ENCODE assay signal across 8 cellular contexts in genomic region chr11:119316017-119316728, GRCh38. TPM values are rescaled to one million over a fixed set of nuclear protein-coding genes. Genes with fewer than 3 reads are reported as not detected.
A peak's percentile ranks its signal among the peaks of the same experiment; 100 is the strongest.
DNase-seq lines count a peak whose midpoint lies in the region; ATAC-seq and TF ChIP-seq lines count a peak whose summit lies in the region.

No MANE protein-coding gene starts in this region.

- H3K9me3 ChIP-seq in esophagus muscularis mucosa = no peaks in the 10 kb centered on the region

- 6% methylated on average over 2 of the region's 46 CpGs for WGBS in esophagus muscularis mucosa

- H3K4me1 Mint-ChIP-seq in activated T-cell treated with anti-CD3 and anti-CD28 coated beads, Interleukin-2, amount 50 U/mL, for 72 hours (ENCODE audit: low read depth) = peaks cover 13% of the 10 kb centered on the region
- peaks cover 19% of the 10 kb centered on the region for H3K4me1 Mint-ChIP-seq in nephron

- no peaks in the 10 kb centered on the region for H3K9me3 Mint-ChIP-seq in activated T-cell treated with anti-CD3 and anti-CD28 coated beads, Interleukin-2, amount 50 U/mL, for 72 hours
- H3K9me3 Mint-ChIP-seq in nephron = no peaks in the 10 kb centered on the region

- H3K4me1 ChIP-seq in esophagus muscularis mucosa = peaks cover 56 to 98% (median 79%) of the 10 kb centered on the region in 4 donors

- TF ChIP-seq CTCF in esophagus muscularis mucosa (IDR thresholded peaks at IDR 0.05) (no peak), nephron (IDR thresholded peaks at IDR 0.05; ENCODE audit: unreplicated experiment in 3 of 3) (no peak), GM20000 (IDR thresholded peaks at IDR 0.05; ENCODE audit: extremely low read depth, missing control alignments) (no peak)

- peaks cover 18 to 40% (median 37%) of the 10 kb centered on the region in 4 donors for H3K36me3 ChIP-seq in esophagus muscularis mucosa

- H3K4me3 Mint-ChIP-seq in activated T-cell treated with anti-CD3 and anti-CD28 coated beads, Interleukin-2, amount 50 U/mL, for 72 hours = peak overlapping the region; percentile 79 to 84
- peak overlapping the region; percentile 76 to 79 (median 77) for H3K4me3 Mint-ChIP-seq in nephron

- in situ Hi-C loops in SK-MEL-5 (cut with HindIII; ENCODE audit: low pct_unique_long_range_greater_than_20kb, low sequenced_read_pairs) = no loop called here

- H3K27me3 ChIP-seq in esophagus muscularis mucosa = no peaks in the 10 kb centered on the region

- H3K27ac Mint-ChIP-seq in activated T-cell treated with anti-CD3 and anti-CD28 coated beads, Interleukin-2, amount 50 U/mL, for 72 hours = no peak overlapping the region
- no peak overlapping the region for H3K27ac Mint-ChIP-seq in nephron

- H3K27ac ChIP-seq in esophagus muscularis mucosa (replicated peaks in 1 of 4) = peak overlapping the region; percentile 98 to 99 (median 98)

- H3K4me3 ChIP-seq in esophagus muscularis mucosa = peak overlapping the region; percentile 79 to 88 (median 82)

- H3K36me3 Mint-ChIP-seq in activated T-cell treated with anti-CD3 and anti-CD28 coated beads, Interleukin-2, amount 50 U/mL, for 72 hours (ENCODE audit: insufficient read depth in 2 of 2) = peaks cover 0 to 2% of the 10 kb centered on the region in 2 donors
- no peaks in the 10 kb centered on the region for H3K36me3 Mint-ChIP-seq in nephron (ENCODE audit: low read depth)

- no peak for TF ChIP-seq EP300 in esophagus muscularis mucosa (IDR thresholded peaks at IDR 0.05)

- no peak for TF ChIP-seq POLR2A in esophagus muscularis mucosa (IDR thresholded peaks at IDR 0.05; ENCODE audit: low read depth)

- ATAC-seq in activated T-cell treated with anti-CD3 and anti-CD28 coated beads, Interleukin-2, amount 50 U/mL, for 72 hours (replicated peaks in 1 of 2) = no peak

- H3K27me3 Mint-ChIP-seq in activated T-cell treated with anti-CD3 and anti-CD28 coated beads, Interleukin-2, amount 50 U/mL, for 72 hours (ENCODE audit: low read depth) = peaks cover 8% of the 10 kb centered on the region
- H3K27me3 Mint-ChIP-seq in nephron (ENCODE audit: low read depth) = peaks cover 6% of the 10 kb centered on the region

- DNase-seq in activated T-cell treated with anti-CD3 and anti-CD28 coated beads, Interleukin-2, amount 50 U/mL, for 72 hours = peak in 1 of 2 donors; percentile 23
- DNase-seq in activated T-cell treated with anti-CD3 and anti-CD28 coated beads for 4 hours (no peak), SK-MEL-5 (ENCODE audit: low read depth, low spot score) (peak; percentile 52), esophagus muscularis mucosa (ENCODE audit: extremely low spot score) (no peak), GF-D8 (lab: John Stamatoyannopoulos, UW) (no peak), GM20000 (ENCODE audit: low spot score) (no peak)
- no peak for DNase-seq in stimulated activated CD4-positive, alpha-beta T cell treated with anti-CD3 and anti-CD28 coated beads, Interleukin-2, amount 100 ng/mL, for 24 hours

- intact Hi-C loops in esophagus muscularis mucosa (cut with DNase I) = no loop called here

RNA-seq across cellular contexts. Expression of gene MCAM, which starts 0.8 kb away (rescaled TPM):
- total RNA-seq in activated T-cell treated with anti-CD3 and anti-CD28 coated beads, Interleukin-2, amount 50 U/mL, for 72 hours = 1 to 10 TPM; 4.7 to 5.2 TPM
- total RNA-seq in SK-MEL-5 (2014; rRNA removed; shearing (Covaris generic)) = 335 and 356 TPM in 2 replicates
- 797 and 1,065 TPM in 2 replicates for polyA plus RNA-seq in SK-MEL-5 (2015; cell fraction: cytosol; rRNA removed)
- 130 and 174 TPM in 2 replicates for polyA plus RNA-seq in SK-MEL-5 (2015; cell fraction: nucleus; rRNA removed)
- total RNA-seq in esophagus muscularis mucosa = 1,000 to 10,000 TPM in 1 of 4 donors, 100 to 1,000 TPM in 3; 607 to 1,312 (median 805) TPM

RNA-seq across cellular contexts. Expression of gene RNF26, which starts 18.2 kb away (rescaled TPM):
- total RNA-seq in activated T-cell treated with anti-CD3 and anti-CD28 coated beads, Interleukin-2, amount 50 U/mL, for 72 hours = 10 to 100 TPM; 32.5 to 38.9 TPM
- total RNA-seq in SK-MEL-5 (2014; rRNA removed; shearing (Covaris generic)) = 3.2 and 3.5 TPM in 2 replicates
- 33.1 and 34.7 TPM in 2 replicates for polyA plus RNA-seq in SK-MEL-5 (2015; cell fraction: cytosol; rRNA removed)
- 7.7 and 11.7 TPM in 2 replicates for polyA plus RNA-seq in SK-MEL-5 (2015; cell fraction: nucleus; rRNA removed)
- 10 to 100 TPM; 14.2 to 33.2 (median 20.9) TPM for total RNA-seq in esophagus muscularis mucosa

RNA-seq across cellular contexts. Expression of gene C1QTNF5, which starts 24.5 kb away (rescaled TPM):
- not detected for total RNA-seq in activated T-cell treated with anti-CD3 and anti-CD28 coated beads, Interleukin-2, amount 50 U/mL, for 72 hours
- not detected in 2 replicates for total RNA-seq in SK-MEL-5 (2014; rRNA removed; shearing (Covaris generic))
- not detected in 2 replicates for polyA plus RNA-seq in SK-MEL-5 (2015; cell fraction: cytosol; rRNA removed)
- polyA plus RNA-seq in SK-MEL-5 (2015; cell fraction: nucleus; rRNA removed) = not detected in 2 replicates
- 10 to 100 TPM; 23.7 to 74.3 (median 51.6) TPM for total RNA-seq in esophagus muscularis mucosa

RNA-seq across cellular contexts. Expression of gene MFRP, which starts 30.3 kb away (rescaled TPM):
- not detected for total RNA-seq in activated T-cell treated with anti-CD3 and anti-CD28 coated beads, Interleukin-2, amount 50 U/mL, for 72 hours
- total RNA-seq in SK-MEL-5 (2014; rRNA removed; shearing (Covaris generic)) = not detected in 2 replicates
- not detected in 2 replicates for polyA plus RNA-seq in SK-MEL-5 (2015; cell fraction: cytosol; rRNA removed)
- not detected in 2 replicates for polyA plus RNA-seq in SK-MEL-5 (2015; cell fraction: nucleus; rRNA removed)
- under 1 TPM in 1 of 4 donors, not detected in 3; 0.11 TPM for total RNA-seq in esophagus muscularis mucosa

Comparison
In these comparisons a context has a peak if more than half of its experiments do, and no peak if none do; other contexts are left out.
1. RNA of gene MCAM, which starts 0.8 kb away (total RNA-seq): 607 to 1,312 TPM in esophagus muscularis mucosa and 335 to 356 TPM in SK-MEL-5; 4.7 to 5.2 TPM in activated T-cell treated with anti-CD3 and anti-CD28 coated beads, Interleukin-2, amount 50 U/mL, for 72 hours; every median in the first group is over 10 times any median in the second.
2. RNA of gene C1QTNF5, which starts 24.5 kb away (total RNA-seq): 23.7 to 74.3 TPM in esophagus muscularis mucosa; not detected in activated T-cell treated with anti-CD3 and anti-CD28 coated beads, Interleukin-2, amount 50 U/mL, for 72 hours and not detected in SK-MEL-5; every median in the first group is over 10 times any median in the second.